Comparison of ENCODE assay signal across 20 cellular contexts in the genomic region with DNA sequence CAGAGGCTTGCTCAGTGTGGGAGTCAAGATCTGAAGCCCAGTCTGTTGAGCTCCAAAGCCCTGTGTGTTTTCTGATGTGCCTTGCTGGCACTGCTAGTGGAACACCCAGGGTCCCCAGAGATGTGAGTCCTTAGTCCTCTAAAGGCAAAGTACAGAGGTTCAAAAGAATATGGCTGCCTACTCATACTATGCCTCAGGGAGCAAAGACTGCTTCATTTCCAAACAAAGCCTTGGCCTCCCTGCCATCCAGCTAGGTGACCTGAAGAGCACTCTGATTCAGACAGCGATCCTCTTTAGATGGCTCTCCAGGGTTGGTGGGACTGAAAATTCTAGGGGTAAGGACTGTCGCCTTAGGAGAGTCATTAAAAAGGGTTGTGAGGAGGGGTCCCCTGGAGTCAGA. TPM values are rescaled to one million over a fixed set of nuclear protein-coding genes. Genes with fewer than 3 reads are reported as not detected.
DNase-seq lines count a peak whose midpoint lies in the region; ATAC-seq, FAIRE-seq and TF ChIP-seq lines count a peak whose summit lies in the region.
"Had no signal": no experiment of that assay in that cellular context is flagged by ENCODE, and none has a peak within 500 bp of the region (broad histone marks: within the 10 kb centered on the region; RNA-seq: fewer than 3 reads in every experiment).

No MANE protein-coding gene starts in this region.

- H2BK5ac ChIP-seq in neuronal stem cell (ENCODE audit: low read length) = no peak overlapping the region

- CTCF ChIA-PET in GM12878 (lab: Yijun Ruan, JAX) = interaction anchor here (0.6 to 9.6 kb wide), 29 partner anchors 10 to 697 kb away, joined by 3 to 112 read pairs (median 6); no protein-coding TSS in a partner anchor

- H3K4me1 ChIP-seq in GM12878 (ENCODE audit: control insufficient read depth, insufficient read depth, low read length) (no peaks in the 10 kb centered on the region), hepatocyte (ENCODE audit: insufficient read depth) (peaks cover 17% of the 10 kb centered on the region), neuronal stem cell (ENCODE audit: control insufficient read depth in 2 of 2, insufficient read depth in 1 of 2, low read depth in 1 of 2, low read length in 2 of 2) (peaks cover 0 to 8% of the 10 kb centered on the region in 2 donors)

- H3K27me3 Mint-ChIP-seq in type B pancreatic cell = peaks cover 8% of the 10 kb centered on the region

- FAIRE-seq in GM12878 (lab: Jason Lieb, UNC) = no peak
- FAIRE-seq: RCC 7860 had no signal

- no peak overlapping the region for H2AFZ ChIP-seq in GM12878 (ENCODE audit: control insufficient read depth, low read depth, low read length)
- no peak overlapping the region for H2AFZ ChIP-seq in hepatocyte
- peak overlapping the region; percentile 37 for H2AFZ ChIP-seq in neuronal stem cell (ENCODE audit: low read length)

- H3K9me3 ChIP-seq in GM12878 (replicated peaks; ENCODE audit: control insufficient read depth, insufficient read depth, low read length) (no peaks in the 10 kb centered on the region), hepatocyte (ENCODE audit: low read depth) (no peaks in the 10 kb centered on the region), neuronal stem cell (replicated peaks in 1 of 2; ENCODE audit: control insufficient read depth in 2 of 2, insufficient read depth in 1 of 2, low read depth in 1 of 2, low read length in 2 of 2) (no peaks in the 10 kb centered on the region)

- H2AK5ac ChIP-seq in neuronal stem cell (ENCODE audit: low read depth, low read length) = no peak overlapping the region

- H3K27ac ChIP-seq in GM12878 (ENCODE audit: control insufficient read depth, insufficient read depth) (no peak overlapping the region), hepatocyte (peak overlapping the region; percentile 64), neuronal stem cell (replicated peaks; ENCODE audit: low read length) (no peak overlapping the region)
- H3K27ac ChIP-seq: BLaER1 treated with 17β-estradiol and CSF1 and Interleukin-3, amounts not matched to agents 10 nM and 100 nM; SK-N-MC had no signal

- H3K4me1 Mint-ChIP-seq in type B pancreatic cell (ENCODE audit: unreplicated experiment) = peaks cover 36% of the 10 kb centered on the region

- no peaks in the 10 kb centered on the region for H3K36me3 Mint-ChIP-seq in type B pancreatic cell
- H3K36me3 Mint-ChIP-seq: CD8-positive, alpha-beta memory T cell had no signal

- TF ChIP-seq CTCF in GM12878 (IDR thresholded peaks at IDR 0.05 in 2 of 3, conservative IDR thresholded peaks at IDR 0.05 in 1 of 3; ENCODE audit: control insufficient read depth in 2 of 3, extremely low read depth in 1 of 3, insufficient read depth in 1 of 3, low read depth in 3 of 3, low read length in 3 of 3) = no peak
- TF ChIP-seq CTCF in hepatocyte (IDR thresholded peaks at IDR 0.05; ENCODE audit: poor library complexity) = no peak
- no peak for TF ChIP-seq CTCF in type B pancreatic cell (conservative IDR thresholded peaks at IDR 0.05)

- H3K4me2 ChIP-seq in GM12878 (ENCODE audit: control insufficient read depth, insufficient read depth) = no peak overlapping the region
- peak overlapping the region; percentile 91 for H3K4me2 ChIP-seq in hepatocyte
- no peak overlapping the region for H3K4me2 ChIP-seq in neuronal stem cell (ENCODE audit: insufficient read depth, low read length, poor library complexity, severe bottlenecking)
- H3K4me2 ChIP-seq: BLaER1 treated with 17β-estradiol and CSF1 and Interleukin-3, amounts not matched to agents 10 nM and 100 nM had no signal

- DNase-seq in GM12878 (ENCODE audit: low read depth, low spot score) = no peak
- DNase-seq in hepatocyte (ENCODE audit: low spot score) = no peak
- DNase-seq in neuronal stem cell (ENCODE audit: low spot score) = no peak
- DNase-seq in type B pancreatic cell (ENCODE audit: extremely low spot score, unreplicated experiment) = no peak
- DNase-seq in iPS-NIHi11 (ENCODE audit: low spot score) = no peak
- no peak for DNase-seq in NCI-H1048 (lab: John Stamatoyannopoulos, UW)
- no peak for DNase-seq in NCI-H526 (lab: John Stamatoyannopoulos, UW)
- DNase-seq: CD8-positive, alpha-beta memory T cell; DMS53; H9; Kasumi-1; NCI-H1105; NCI-H2081; NCI-H774; Right ventricle myocardium superior had no signal

- H3K36me3 ChIP-seq in GM12878 (ENCODE audit: control insufficient read depth in 2 of 2, insufficient read depth in 2 of 2, low read length in 1 of 2) = no peaks in the 10 kb centered on the region
- H3K36me3 ChIP-seq in hepatocyte (replicated peaks; ENCODE audit: insufficient read depth, low read depth) = no peaks in the 10 kb centered on the region
- H3K36me3 ChIP-seq in neuronal stem cell (replicated peaks in 1 of 2; ENCODE audit: control insufficient read depth in 2 of 2, insufficient read depth in 2 of 2, low read length in 2 of 2) = no peaks in the 10 kb centered on the region
- H3K36me3 ChIP-seq: BLaER1 treated with 17β-estradiol and CSF1 and Interleukin-3, amounts not matched to agents 10 nM and 100 nM had no signal

- RAD21 ChIA-PET in GM12878 (lab: Charles Lee; ENCODE audit: unreplicated experiment) = interaction anchor here (0.6 to 5.7 kb wide), 38 partner anchors 11 to 707 kb away, joined by 3 to 108 read pairs (median 4); no protein-coding TSS in a partner anchor

- no peak overlapping the region for H3K27ac Mint-ChIP-seq in type B pancreatic cell
- H3K27ac Mint-ChIP-seq: CD8-positive, alpha-beta memory T cell; H9 had no signal

- no peak overlapping the region for H2BK12ac ChIP-seq in neuronal stem cell (ENCODE audit: low read length)

- H3K4me3 ChIP-seq in GM12878 (no peak overlapping the region), hepatocyte (no peak overlapping the region), neuronal stem cell (ENCODE audit: low read length in 2 of 2) (no peak overlapping the region)
- H3K4me3 ChIP-seq: BLaER1 treated with 17β-estradiol and CSF1 and Interleukin-3, amounts not matched to agents 10 nM and 100 nM; SK-N-MC had no signal

- no peaks in the 10 kb centered on the region for H3K9me2 ChIP-seq in hepatocyte (replicated peaks; ENCODE audit: insufficient read depth)

- no peaks in the 10 kb centered on the region for H3K79me1 ChIP-seq in neuronal stem cell (ENCODE audit: low read depth, low read length)

- in situ Hi-C loops in GM12878 (cut with MboI) = no loop called here

- H3K4ac ChIP-seq in neuronal stem cell (ENCODE audit: low read length) = no peak overlapping the region

- H3K27me3 ChIP-seq in GM12878 (replicated peaks in 1 of 2; ENCODE audit: control insufficient read depth in 2 of 2, insufficient read depth in 2 of 2, low read length in 1 of 2) (peaks cover 0 to 8% of the 10 kb centered on the region in 2 experiments; a peak in 2 of 4 replicates), hepatocyte (no peaks in the 10 kb centered on the region), neuronal stem cell (ENCODE audit: control insufficient read depth in 3 of 3, insufficient read depth in 3 of 3, low read depth in 1 of 3, low read length in 3 of 3) (peaks cover 0 to 17% (median 6%) of the 10 kb centered on the region in 3 experiments)

- H4K8ac ChIP-seq in neuronal stem cell (ENCODE audit: low read depth, low read length) = no peak overlapping the region

- no peak overlapping the region for H3K18ac ChIP-seq in neuronal stem cell (ENCODE audit: low read length)

- no peaks in the 10 kb centered on the region for H3K9me3 Mint-ChIP-seq in type B pancreatic cell
- H3K9me3 Mint-ChIP-seq: CD8-positive, alpha-beta memory T cell; H9 had no signal

- peak; percentile 9 for ATAC-seq in GM12878

- POLR2A ChIA-PET in GM12878 (lab: Charles Lee) = interaction anchor here (0.5 to 5.7 kb wide), 11 partner anchors 8 to 198 kb away, joined by 3 to 46 read pairs (median 5); no protein-coding TSS in a partner anchor

- intact Hi-C loops in GM12878 (cut with micrococcal nuclease; ENCODE audit: unreplicated experiment) = loop anchor here (2.0 to 5.0 kb wide), 4 partner anchors 16 to 699 kb away; no protein-coding TSS in a partner anchor

- no peak for TF ChIP-seq POLR2A in GM12878 (IDR thresholded peaks at IDR 0.05; ENCODE audit: low read depth, low read length)

- no peak overlapping the region for H3K23ac ChIP-seq in neuronal stem cell (ENCODE audit: low read depth, low read length, poor library complexity)

- H3K9ac ChIP-seq in GM12878 (ENCODE audit: control insufficient read depth, insufficient read depth, low read length) = no peak overlapping the region
- H3K9ac ChIP-seq in neuronal stem cell (ENCODE audit: low read depth, low read length, poor library complexity) = no peak overlapping the region
- H3K9ac ChIP-seq: BLaER1 treated with 17β-estradiol and CSF1 and Interleukin-3, amounts not matched to agents 10 nM and 100 nM had no signal

- TF ChIP-seq RAD21 in GM12878 (IDR thresholded peaks at IDR 0.05; ENCODE audit: insufficient read depth, low read depth, low read length) = no peak

- H4K91ac ChIP-seq in neuronal stem cell (ENCODE audit: low read depth, low read length, poor library complexity) = no peak overlapping the region

- H3K79me2 ChIP-seq in GM12878 (ENCODE audit: control insufficient read depth, insufficient read depth, low read length) (no peaks in the 10 kb centered on the region), hepatocyte (peaks cover 61% of the 10 kb centered on the region)

- no TSS peak for BruUV-seq in GM12878 (replicated peaks; lab: Mats Ljungman, UMichigan)

- H4K20me1 ChIP-seq in GM12878 (ENCODE audit: control insufficient read depth, insufficient read depth) = no peaks in the 10 kb centered on the region
- H4K20me1 ChIP-seq in hepatocyte (ENCODE audit: insufficient read depth, poor library complexity, severe bottlenecking) = peaks cover 4% of the 10 kb centered on the region

- H3K14ac ChIP-seq in neuronal stem cell (ENCODE audit: low read length) = no peak overlapping the region

- H3K4me3 Mint-ChIP-seq in type B pancreatic cell = peak overlapping the region; percentile 51

- SMC1A ChIA-PET in GM12878 (lab: Charles Lee; ENCODE audit: uncharacterized antibody, unreplicated experiment) = interaction anchor here (0.6 to 11.8 kb wide), 23 partner anchors 9 to 371 kb away, joined by 3 to 224 read pairs (median 7); no protein-coding TSS in a partner anchor

- 75% methylated on average over 2 of the region's 2 CpGs for WGBS in GM12878 (ENCODE audit: insufficient coverage, insufficient replicate concordance, low lambda C conversion rate, missing lambda C conversion rate)
- WGBS in hepatocyte (ENCODE audit: low lambda C conversion rate, missing lambda C conversion rate) = 43% methylated on average over 2 of the region's 2 CpGs
- no CpG with 5 or more reads among the region's 2 CpGs for WGBS in neuronal stem cell (ENCODE audit: extremely low coverage in 2 of 2, insufficient read length in 2 of 2, insufficient replicate concordance in 1 of 2), 2 donors

- H2BK15ac ChIP-seq in neuronal stem cell (ENCODE audit: low read length) = no peak overlapping the region

- no peak overlapping the region for H2BK120ac ChIP-seq in neuronal stem cell (ENCODE audit: low read depth, low read length)

- no peak for TF ChIP-seq EP300 in GM12878 (IDR thresholded peaks at IDR 0.05; ENCODE audit: borderline replicate concordance in 1 of 2, control insufficient read depth in 1 of 2, low read depth in 2 of 2, low read length in 2 of 2)

RNA-seq across cellular contexts. Expression of a gene that starts 2.0 kb away (rescaled TPM):
- 26.0 and 26.3 TPM in 2 replicates for total RNA-seq in GM12878 (2013; cell fraction: nucleolus; rRNA removed)
- total RNA-seq in GM12878 (2014; rRNA removed) (0.11 and 0.16 TPM in 2 replicates), GM12878 (2014; rRNA removed; fragmentation: Illumina TruSeq; extraction: Trizol) (0.27 and 0.28 TPM in 2 replicates), GM12878 (2021) (0.64 and 0.88 TPM in 2 replicates), hepatocyte (95.8 and 99.8 TPM in 2 replicates), type B pancreatic cell (ENCODE audit: low replicate concordance) (6.7 and 10.0 TPM in 2 replicates)
- polyA plus RNA-seq in GM12878 (2011; ENCODE audit: low read depth) = 0.09 TPM
- polyA plus RNA-seq in GM12878 (2011; rRNA removed) (8.1 and 11.1 TPM in 2 replicates), GM12878 (2014; fragmentation: Illumina TruSeq; extraction: Trizol) (0.22 TPM in 2 replicates), GM12878 (2014; fragmentation: Nextera tagmentation; extraction: Ambion mirVana) (under 1 TPM; 0.04 to 0.85 TPM), GM12878 (2014; rRNA removed) (0.08 and 0.10 TPM in 2 replicates), GM12878 (2016; fragmentation: Nextera tagmentation; extraction: Ambion mirVana) (under 1 TPM; 0.03 to 0.19 TPM), hepatocyte (21.8 and 24.7 TPM in 2 replicates)
- 8.1 and 8.4 TPM in 2 replicates for polyA plus RNA-seq in GM12878 (2011; cell fraction: cytosol; rRNA removed)
- 14.4 and 14.9 TPM in 2 replicates for polyA plus RNA-seq in GM12878 (2011; cell fraction: nucleus; rRNA removed)
- 0.13 and 0.14 TPM in 2 replicates for polyA plus RNA-seq in GM12878 (2012)
- polyA minus RNA-seq in GM12878 (2011; rRNA and poly(A)+ RNA removed) = 34.9 and 35.0 TPM in 2 replicates
- polyA minus RNA-seq in GM12878 (2011; cell fraction: cytosol; rRNA and poly(A)+ RNA removed) = 11.4 and 14.6 TPM in 2 replicates
- 10.6 and 19.5 TPM in 2 replicates for polyA minus RNA-seq in GM12878 (2011; cell fraction: nucleus; rRNA and poly(A)+ RNA removed)
- 0.11 TPM for polyA plus RNA-seq in neuronal stem cell (2013, experiment 1 of 2)
- 0.12 TPM for polyA plus RNA-seq in neuronal stem cell (2013, experiment 2 of 2)
- total RNA-seq: CD8-positive, alpha-beta memory T cell; NCI-H460; OCI-LY7 had no signal
- polyA plus RNA-seq: CD8-positive, alpha-beta memory T cell had no signal
